ENCODE assay signal across 13 cellular contexts in genomic region chr5:151233576-151234202, GRCh38. TPM values are rescaled to one million over a fixed set of nuclear protein-coding genes. Genes with fewer than 3 reads are reported as not detected.
DNase-seq lines count a peak whose midpoint lies in the region; ATAC-seq and TF ChIP-seq lines count a peak whose summit lies in the region.
"Had no signal": no experiment of that assay in that cellular context is flagged by ENCODE, and none has a peak within 500 bp of the region (broad histone marks: within the 10 kb centered on the region; RNA-seq: fewer than 3 reads in every experiment).

No MANE protein-coding gene starts in this region.

- H3K27me3 Mint-ChIP-seq in activated B cell treated with CpG ODN at 0.5 μM for 24 hours = no peaks in the 10 kb centered on the region
- no peaks in the 10 kb centered on the region for H3K27me3 Mint-ChIP-seq in activated naive CD8-positive, alpha-beta T cell treated with anti-CD3 and anti-CD28 coated beads for 36 hours

- CTCF ChIA-PET in activated B cell treated with CpG ODN at 0.5 μM for 24 hours (lab: Charles Lee) = interaction anchor here (2.2 to 3.2 kb wide), 3 partner anchors 10 to 108 kb away, joined by 13 to 26 read pairs (median 18); partner anchors contain the start of gene CCDC69

- POLR2A ChIA-PET in activated B cell treated with CpG ODN at 0.5 μM for 24 hours (lab: Charles Lee) = interaction anchor here (0.6 to 3.8 kb wide), 7 partner anchors 11 to 220 kb away, joined by 3 to 63 read pairs (median 7); partner anchors contain the start of genes CCDC69 and GM2A

- TF ChIP-seq CTCF in GM12865 (IDR thresholded peaks at IDR 0.05; ENCODE audit: insufficient read depth, low read depth, low read length, missing control alignments) (no peak), activated B cell treated with CpG ODN at 0.5 μM for 24 hours (IDR thresholded peaks at IDR 0.05) (no peak)

- DNase-seq in GM12865 (ENCODE audit: low read depth) (peak; percentile 81), activated B cell treated with CpG ODN at 0.5 μM for 24 hours (no peak), NCI-H1105 treated with DMSO at 0.1 percent for 48 hours (lab: John Stamatoyannopoulos, UW) (no peak), EL (no peak), foreskin melanocyte (no peak)
- DNase-seq in activated naive CD8-positive, alpha-beta T cell treated with anti-CD3 and anti-CD28 coated beads for 36 hours = no peak
- DNase-seq: head of caudate nucleus; NCI-H1417 treated with DMSO at 0.1 percent for 48 hours; SHP77; stimulated activated CD4-positive, alpha-beta T cell treated with anti-CD3 and anti-CD28 coated beads, Interleukin-2, amount 100 ng/mL, for 48 hours had no signal

- no peaks in the 10 kb centered on the region for H3K36me3 Mint-ChIP-seq in activated B cell treated with CpG ODN at 0.5 μM for 24 hours (ENCODE audit: low read depth)
- H3K36me3 Mint-ChIP-seq in activated naive CD8-positive, alpha-beta T cell treated with anti-CD3 and anti-CD28 coated beads for 36 hours = peaks cover 3% of the 10 kb centered on the region

- H3K4me3 Mint-ChIP-seq in activated B cell treated with CpG ODN at 0.5 μM for 24 hours = peak overlapping the region; percentile 62
- H3K4me3 Mint-ChIP-seq in activated naive CD8-positive, alpha-beta T cell treated with anti-CD3 and anti-CD28 coated beads for 36 hours = no peak overlapping the region

- H3K4me3 ChIP-seq in GM12865 (ENCODE audit: low read depth, low read length) = peak overlapping the region; percentile 7
- H3K4me3 ChIP-seq: cardiac muscle cell had no signal

- H3K4me1 Mint-ChIP-seq in activated B cell treated with CpG ODN at 0.5 μM for 24 hours = peaks cover 82% of the 10 kb centered on the region
- H3K4me1 Mint-ChIP-seq in activated naive CD8-positive, alpha-beta T cell treated with anti-CD3 and anti-CD28 coated beads for 36 hours = peaks cover 30% of the 10 kb centered on the region

- peak overlapping the region; percentile 89 for H3K27ac Mint-ChIP-seq in activated B cell treated with CpG ODN at 0.5 μM for 24 hours
- H3K27ac Mint-ChIP-seq in activated naive CD8-positive, alpha-beta T cell treated with anti-CD3 and anti-CD28 coated beads for 36 hours = no peak overlapping the region

- peak; percentile 66 for ATAC-seq in GM19395 (IDR thresholded peaks at IDR 0.05; ENCODE audit: unreplicated experiment)
- peak; percentile 60 for ATAC-seq in HG02981 (IDR thresholded peaks at IDR 0.05; ENCODE audit: unreplicated experiment)
- peak; percentile 33 for ATAC-seq in activated B cell treated with CpG ODN at 0.5 μM for 24 hours (ENCODE audit: low read depth)

- no peaks in the 10 kb centered on the region for H3K9me3 Mint-ChIP-seq in activated B cell treated with CpG ODN at 0.5 μM for 24 hours
- peaks cover 2% of the 10 kb centered on the region for H3K9me3 Mint-ChIP-seq in activated naive CD8-positive, alpha-beta T cell treated with anti-CD3 and anti-CD28 coated beads for 36 hours

- intact Hi-C loops in activated B cell treated with CpG ODN at 0.5 μM for 24 hours (cut with micrococcal nuclease) = loop anchor here (1.0 kb wide), 2 partner anchors 9 to 19 kb away; partner anchors contain the start of gene CCDC69

RNA-seq across cellular contexts. Expression of gene CCDC69, which starts 9.8 kb away (rescaled TPM):
- total RNA-seq in activated B cell treated with CpG ODN at 0.5 μM for 24 hours = 98.9 and 109 TPM in 2 replicates
- 10 to 100 TPM; 27.5 to 29.6 TPM for total RNA-seq in activated naive CD8-positive, alpha-beta T cell treated with anti-CD3 and anti-CD28 coated beads for 36 hours

RNA-seq across cellular contexts. Expression of gene GM2A, which starts 19.3 kb away (rescaled TPM):
- total RNA-seq in activated B cell treated with CpG ODN at 0.5 μM for 24 hours = 51.3 and 53.1 TPM in 2 replicates
- 10 to 100 TPM; 18.0 to 18.8 TPM for total RNA-seq in activated naive CD8-positive, alpha-beta T cell treated with anti-CD3 and anti-CD28 coated beads for 36 hours
